Comparison of ENCODE assay signal across 30 cellular contexts in genomic region chr2:206833291-206833690, GRCh38.
"Had no signal": no experiment of that assay in that cellular context is flagged by ENCODE, and none has a peak within 500 bp of the region (broad histone marks: within the 10 kb centered on the region; RNA-seq: fewer than 3 reads in every experiment).

No MANE protein-coding gene starts in this region.

- H2AFZ ChIP-seq: PC-9 had no signal

- H3K27me3 ChIP-seq: SJCRH30 had no signal

- DNase-seq: NCI-H1048, NCI-H1092 treated with DMSO at 0.1 percent for 48 hours, NCI-H1105 treated with DMSO at 0.1 percent for 48 hours, NCI-H1417, NCI-H1436, NCI-H146, NCI-H1694, NCI-H187, NCI-H1930, NCI-H2029 treated with DMSO at 0.1 percent for 48 hours, NCI-H2081 treated with DMSO at 0.1 percent for 48 hours, NCI-H2107, NCI-H2171, NCI-H226, NCI-H446 treated with DMSO at 0.1 percent for 48 hours, NCI-H510A, NCI-H524, NCI-H526, NCI-H69, NCI-H748 treated with DMSO at 0.1 percent for 48 hours, NCI-H82, PC-9, SHP77, SJCRH30 had no signal

- ATAC-seq: Panc1, Right ventricle myocardium inferior, SK-N-SH treated with all-trans-retinoic acid at 6 μM for 48 hours had no signal

- H3K9me3 ChIP-seq: SJCRH30 had no signal

- H3K4me1 ChIP-seq: SJCRH30 had no signal

- H3K36me3 ChIP-seq: SJCRH30 had no signal

- H3K4me3 ChIP-seq: PC-9, SJCRH30, SK-N-MC had no signal

- H3K4me2 ChIP-seq: KMS-11, PC-9 had no signal

- H3K9ac ChIP-seq: KMS-11 had no signal

- H3K27ac ChIP-seq: KMS-11, PC-9, RWPE1, SJCRH30, SK-N-MC had no signal
